9 cellular contexts compared by ENCODE assay signal in the genomic region with DNA sequence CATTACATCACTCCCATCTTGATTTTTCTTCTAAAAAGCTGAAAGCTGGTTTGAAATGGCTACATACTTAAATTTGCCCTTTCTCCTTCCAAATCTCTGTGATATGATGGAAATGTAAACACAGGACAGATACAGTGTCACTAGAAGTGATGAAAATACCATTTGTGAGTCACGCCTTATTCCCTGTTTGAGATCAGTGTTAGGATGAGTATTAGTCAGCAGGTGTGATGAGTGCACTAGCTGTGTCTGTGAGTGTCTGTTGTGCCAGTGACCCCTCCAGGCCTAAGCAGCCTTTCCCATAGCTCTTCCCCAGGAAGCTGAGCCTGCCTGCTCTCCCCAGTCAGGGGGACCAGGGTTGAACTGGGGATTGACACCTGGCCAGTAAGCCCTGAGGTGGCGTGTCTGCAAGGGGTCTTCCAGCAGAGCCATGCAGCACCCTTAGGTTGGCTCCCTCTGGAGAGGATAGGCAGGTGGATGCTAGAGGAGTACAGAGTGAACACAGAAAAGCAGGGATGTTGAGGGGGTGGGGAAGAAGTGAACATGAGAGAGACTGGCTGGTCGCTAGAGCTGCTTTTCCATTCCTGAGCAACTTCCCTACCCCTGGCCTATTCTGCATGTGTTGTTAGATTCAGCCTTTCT.
DNase-seq lines count a peak whose midpoint lies in the region; ATAC-seq lines count a peak whose summit lies in the region.
"Had no signal": no experiment of that assay in that cellular context is flagged by ENCODE, and none has a peak within 500 bp of the region (broad histone marks: within the 10 kb centered on the region; RNA-seq: fewer than 3 reads in every experiment).

No MANE protein-coding gene starts in this region.

- ATAC-seq in HG02678 (IDR thresholded peaks at IDR 0.05; ENCODE audit: unreplicated experiment) (peak; percentile 70), GM21528 (IDR thresholded peaks at IDR 0.05; ENCODE audit: low FRiP score, unreplicated experiment) (no peak), HG03108 (IDR thresholded peaks at IDR 0.05; ENCODE audit: unreplicated experiment) (no peak)
- ATAC-seq in stimulated activated memory B cell treated with anti-CD40 and anti-IgM and Interleukin-4, amounts not matched to agents 10 μg/mL and 1 μg/mL and 100 μg/mL, for 72 hours, result peak; percentile 53

- H3K27me3 Mint-ChIP-seq in activated naive CD4-positive, alpha-beta T cell treated with anti-CD3 and anti-CD28 coated beads for 36 hours (ENCODE audit: low read depth), result no peaks in the 10 kb centered on the region
- no peaks in the 10 kb centered on the region for H3K27me3 Mint-ChIP-seq in activated T-helper 2 cell treated with anti-CD3 and anti-CD28 coated beads, Interferon-gamma antibody, Interleukin-2, Interleukin-4, amounts not matched to agents 10 μg/mL and 5 μg/mL and 100 μg/mL, durations not matched to agents 14 hours and 24 hours and 36 hours (ENCODE audit: low read depth)
- no peaks in the 10 kb centered on the region for H3K27me3 Mint-ChIP-seq in stimulated activated memory B cell treated with anti-CD40 and anti-IgM and Interleukin-4, amounts not matched to agents 10 μg/mL and 1 μg/mL and 100 μg/mL, for 72 hours

- no peak overlapping the region for H3K4me3 Mint-ChIP-seq in activated naive CD4-positive, alpha-beta T cell treated with anti-CD3 and anti-CD28 coated beads for 36 hours
- no peak overlapping the region for H3K4me3 Mint-ChIP-seq in activated T-helper 2 cell treated with anti-CD3 and anti-CD28 coated beads, Interferon-gamma antibody, Interleukin-2, Interleukin-4, amounts not matched to agents 10 μg/mL and 5 μg/mL and 100 μg/mL, durations not matched to agents 14 hours and 24 hours and 36 hours (ENCODE audit: low read depth)
- no peak overlapping the region for H3K4me3 Mint-ChIP-seq in stimulated activated memory B cell treated with anti-CD40 and anti-IgM and Interleukin-4, amounts not matched to agents 10 μg/mL and 1 μg/mL and 100 μg/mL, for 72 hours

- CTCF ChIA-PET in activated naive CD4-positive, alpha-beta T cell treated with anti-CD3 and anti-CD28 coated beads for 36 hours (lab: Charles Lee), result interaction anchor here (0.6 to 1.3 kb wide), 6 partner anchors 13 to 101 kb away, joined by 3 to 4 read pairs (median 3); no protein-coding TSS in a partner anchor

- no peaks in the 10 kb centered on the region for H3K9me3 Mint-ChIP-seq in activated naive CD4-positive, alpha-beta T cell treated with anti-CD3 and anti-CD28 coated beads for 36 hours
- no peaks in the 10 kb centered on the region for H3K9me3 Mint-ChIP-seq in activated T-helper 2 cell treated with anti-CD3 and anti-CD28 coated beads, Interferon-gamma antibody, Interleukin-2, Interleukin-4, amounts not matched to agents 10 μg/mL and 5 μg/mL and 100 μg/mL, durations not matched to agents 14 hours and 24 hours and 36 hours
- H3K9me3 Mint-ChIP-seq in stimulated activated memory B cell treated with anti-CD40 and anti-IgM and Interleukin-4, amounts not matched to agents 10 μg/mL and 1 μg/mL and 100 μg/mL, for 72 hours, result no peaks in the 10 kb centered on the region

- H3K27ac Mint-ChIP-seq in activated naive CD4-positive, alpha-beta T cell treated with anti-CD3 and anti-CD28 coated beads for 36 hours, result peak overlapping the region; percentile 74
- peak overlapping the region; percentile 78 for H3K27ac Mint-ChIP-seq in activated T-helper 2 cell treated with anti-CD3 and anti-CD28 coated beads, Interferon-gamma antibody, Interleukin-2, Interleukin-4, amounts not matched to agents 10 μg/mL and 5 μg/mL and 100 μg/mL, durations not matched to agents 14 hours and 24 hours and 36 hours
- peak overlapping the region; percentile 20 for H3K27ac Mint-ChIP-seq in stimulated activated memory B cell treated with anti-CD40 and anti-IgM and Interleukin-4, amounts not matched to agents 10 μg/mL and 1 μg/mL and 100 μg/mL, for 72 hours

- peak; percentile 64 for DNase-seq in activated naive CD4-positive, alpha-beta T cell treated with anti-CD3 and anti-CD28 coated beads for 36 hours
- DNase-seq in activated naive CD4-positive, alpha-beta T cell treated with Interleukin-2 at 50 U/mL for 16 hours, result no peak
- DNase-seq in activated T-helper 2 cell treated with anti-CD3 and anti-CD28 coated beads, Interferon-gamma antibody, Interleukin-2, Interleukin-4, amounts not matched to agents 10 μg/mL and 5 μg/mL and 100 μg/mL, durations not matched to agents 14 hours and 24 hours and 36 hours (ENCODE audit: low spot score), result no peak
- no peak for DNase-seq in NCI-H774 (lab: John Stamatoyannopoulos, UW)
- DNase-seq: aorta had no signal

- peaks cover 22% of the 10 kb centered on the region for H3K4me1 Mint-ChIP-seq in activated naive CD4-positive, alpha-beta T cell treated with anti-CD3 and anti-CD28 coated beads for 36 hours (ENCODE audit: low read depth)
- peaks cover 10% of the 10 kb centered on the region for H3K4me1 Mint-ChIP-seq in activated T-helper 2 cell treated with anti-CD3 and anti-CD28 coated beads, Interferon-gamma antibody, Interleukin-2, Interleukin-4, amounts not matched to agents 10 μg/mL and 5 μg/mL and 100 μg/mL, durations not matched to agents 14 hours and 24 hours and 36 hours (ENCODE audit: low read depth)
- H3K4me1 Mint-ChIP-seq in stimulated activated memory B cell treated with anti-CD40 and anti-IgM and Interleukin-4, amounts not matched to agents 10 μg/mL and 1 μg/mL and 100 μg/mL, for 72 hours, result no peaks in the 10 kb centered on the region

- intact Hi-C loops in activated naive CD4-positive, alpha-beta T cell treated with anti-CD3 and anti-CD28 coated beads for 36 hours (cut with micrococcal nuclease), result loop anchor here (1.0 to 5.0 kb wide), 6 partner anchors 10 to 473 kb away; no protein-coding TSS in a partner anchor
- intact Hi-C loops in activated T-helper 2 cell treated with anti-CD3 and anti-CD28 coated beads, Interferon-gamma antibody, Interleukin-2, Interleukin-4, amounts not matched to agents 10 μg/mL and 5 μg/mL and 100 μg/mL, durations not matched to agents 14 hours and 24 hours and 36 hours (cut with micrococcal nuclease), result loop anchor here (2.0 kb wide), 1 partner anchor 93 kb away; a partner anchor contains a TSS

- H3K36me3 Mint-ChIP-seq in activated naive CD4-positive, alpha-beta T cell treated with anti-CD3 and anti-CD28 coated beads for 36 hours (ENCODE audit: low read depth), result peaks cover 29% of the 10 kb centered on the region
- peaks cover 9% of the 10 kb centered on the region for H3K36me3 Mint-ChIP-seq in activated T-helper 2 cell treated with anti-CD3 and anti-CD28 coated beads, Interferon-gamma antibody, Interleukin-2, Interleukin-4, amounts not matched to agents 10 μg/mL and 5 μg/mL and 100 μg/mL, durations not matched to agents 14 hours and 24 hours and 36 hours (ENCODE audit: low read depth)
- H3K36me3 Mint-ChIP-seq in stimulated activated memory B cell treated with anti-CD40 and anti-IgM and Interleukin-4, amounts not matched to agents 10 μg/mL and 1 μg/mL and 100 μg/mL, for 72 hours, result peaks cover 69% of the 10 kb centered on the region

Comparison
In these comparisons a context has a peak if more than half of its experiments do, and no peak if none do; other contexts are left out.
1. H3K27ac Mint-ChIP-seq: peak in every context shown above with its lines; median percentile 78 in activated T-helper 2 cell treated with anti-CD3 and anti-CD28 coated beads, Interferon-gamma antibody, Interleukin-2, Interleukin-4, amounts not matched to agents 10 μg/mL and 5 μg/mL and 100 μg/mL, durations not matched to agents 14 hours and 24 hours and 36 hours; 74 in activated naive CD4-positive, alpha-beta T cell treated with anti-CD3 and anti-CD28 coated beads for 36 hours; 20 in stimulated activated memory B cell treated with anti-CD40 and anti-IgM and Interleukin-4, amounts not matched to agents 10 μg/mL and 1 μg/mL and 100 μg/mL, for 72 hours.
2. ATAC-seq: peak in HG02678 (single experiment) and stimulated activated memory B cell treated with anti-CD40 and anti-IgM and Interleukin-4, amounts not matched to agents 10 μg/mL and 1 μg/mL and 100 μg/mL, for 72 hours (single experiment); none in GM21528 (single experiment) and HG03108 (single experiment).